Comparison of ENCODE assay signal across 7 cellular contexts in the genomic region with DNA sequence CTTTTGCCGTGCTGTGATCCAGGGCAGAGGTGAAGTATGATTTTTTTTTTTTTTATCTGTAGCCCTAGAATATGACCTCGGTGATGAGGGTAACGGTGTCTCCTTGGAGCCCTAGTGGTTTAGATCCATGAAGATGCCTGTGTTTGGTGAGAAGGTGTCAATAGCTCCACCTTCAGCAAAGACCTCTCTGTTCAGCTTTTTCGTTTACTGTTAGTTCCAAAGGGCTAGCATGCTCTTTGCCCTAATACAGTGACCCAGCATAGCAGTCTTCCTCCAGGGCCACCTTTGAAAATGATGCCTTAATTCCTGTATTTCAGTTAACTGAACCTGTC. TPM values are rescaled to one million over a fixed set of nuclear protein-coding genes. Genes with fewer than 3 reads are reported as not detected.
DNase-seq lines count a peak whose midpoint lies in the region; ATAC-seq, FAIRE-seq and TF ChIP-seq lines count a peak whose summit lies in the region.

No MANE protein-coding gene starts in this region.

- H3K4ac ChIP-seq in mesendoderm (ENCODE audit: low read depth, low read length), result no peak overlapping the region

- H3K36me3 ChIP-seq in breast epithelium, result no peaks in the 10 kb centered on the region
- H3K36me3 ChIP-seq in mesendoderm (ENCODE audit: control insufficient read depth, insufficient read depth, low read length), result no peaks in the 10 kb centered on the region

- no peak overlapping the region for H4K5ac ChIP-seq in mesendoderm (ENCODE audit: low read length)

- no peaks in the 10 kb centered on the region for H3K9me3 ChIP-seq in breast epithelium

- H3K27ac ChIP-seq in breast epithelium (peak overlapping the region; percentile 93), mesendoderm (ENCODE audit: low read depth, low read length) (no peak overlapping the region)

- no peak overlapping the region for H3K18ac ChIP-seq in mesendoderm (ENCODE audit: low read length)

- H2BK5ac ChIP-seq in mesendoderm (ENCODE audit: low read length), result no peak overlapping the region

- no peak for ATAC-seq in GM18907 (IDR thresholded peaks at IDR 0.05; ENCODE audit: unreplicated experiment)
- ATAC-seq in HG03025 (IDR thresholded peaks at IDR 0.05; ENCODE audit: low FRiP score, unreplicated experiment), result no peak

- no peak for TF ChIP-seq CTCF in breast epithelium (IDR thresholded peaks at IDR 0.05)

- peak; percentile 25 for DNase-seq in GM12892 (ENCODE audit: insufficient read length)
- peak; percentile 41 to 71 for DNase-seq in Kasumi-1 (lab: John Stamatoyannopoulos, UW)
- no peak for DNase-seq in breast epithelium (ENCODE audit: low spot score in 2 of 2)
- DNase-seq in mesendoderm, result peak; percentile 56
- no peak for DNase-seq in occipital lobe (lab: John Stamatoyannopoulos, UW)

- peak overlapping the region; percentile 99 for H3K9ac ChIP-seq in mesendoderm (ENCODE audit: low read length)

- no peak overlapping the region for H2BK15ac ChIP-seq in mesendoderm (replicated peaks; ENCODE audit: low read depth)

- peaks cover 12% of the 10 kb centered on the region for H3K79me1 ChIP-seq in mesendoderm (ENCODE audit: low read length)

- no peak for TF ChIP-seq POLR2A in GM12892 (IDR thresholded peaks at IDR 0.05; ENCODE audit: low read depth, low read length)
- TF ChIP-seq POLR2A in breast epithelium (IDR thresholded peaks at IDR 0.05), result no peak

- H2BK120ac ChIP-seq in mesendoderm (ENCODE audit: low read depth, low read length), result no peak overlapping the region

- no peak overlapping the region for H3K23ac ChIP-seq in mesendoderm (ENCODE audit: low read length)

- peaks cover 22% of the 10 kb centered on the region for H3K79me2 ChIP-seq in mesendoderm (ENCODE audit: control insufficient read depth, insufficient read depth, low read length)

- peak overlapping the region; percentile 99 for H3K56ac ChIP-seq in mesendoderm (ENCODE audit: low read length)

- peak overlapping the region; percentile 61 to 96 (median 78) for H3K4me3 ChIP-seq in breast epithelium
- H3K4me3 ChIP-seq in mesendoderm (ENCODE audit: low read length), result peak overlapping the region; percentile 94

- H2AK5ac ChIP-seq in mesendoderm (ENCODE audit: low read length), result no peak overlapping the region

- H4K8ac ChIP-seq in mesendoderm (ENCODE audit: low read depth, low read length), result no peak overlapping the region

- H3K4me1 ChIP-seq in breast epithelium (no peaks in the 10 kb centered on the region), mesendoderm (ENCODE audit: control insufficient read depth, low read depth, low read length) (no peaks in the 10 kb centered on the region)

- H3K27me3 ChIP-seq in breast epithelium, result no peaks in the 10 kb centered on the region
- no peaks in the 10 kb centered on the region for H3K27me3 ChIP-seq in mesendoderm (ENCODE audit: insufficient read depth, low read length, poor library complexity)

- no CpG with 5 or more reads among the region's 4 CpGs for WGBS in mesendoderm (ENCODE audit: extremely low coverage, insufficient coverage, low lambda C conversion rate)

- no peak for FAIRE-seq in GM12892 (lab: Jason Lieb, UNC)

- intact Hi-C loops in breast epithelium (cut with DNase I; ENCODE audit: low total_unique reads), result no loop called here

- peak overlapping the region; percentile 56 for H3K4me2 ChIP-seq in mesendoderm (ENCODE audit: low read length)

RNA-seq across cellular contexts. Expression of gene MRPS16, which starts 0.7 kb away (rescaled TPM):
- polyA plus RNA-seq in GM12892 (2012; ENCODE audit: missing spikeins), result 72.6 TPM
- total RNA-seq in breast epithelium, result 10 to 100 TPM; 33.3 to 40.6 (median 40.4) TPM
- polyA plus RNA-seq in mesendoderm (2013, experiment 1 of 2), result 73.0 TPM
- polyA plus RNA-seq in mesendoderm (2013, experiment 2 of 2), result 74.2 TPM
- 102 TPM for total RNA-seq in occipital lobe

RNA-seq across cellular contexts. Expression of gene DNAJC9, which starts 6.1 kb away (rescaled TPM):
- 27.6 TPM for polyA plus RNA-seq in GM12892 (2012; ENCODE audit: missing spikeins)
- total RNA-seq in breast epithelium (10 to 100 TPM; 17.3 to 24.3 (median 19.0) TPM), occipital lobe (59.7 TPM)
- 39.0 TPM for polyA plus RNA-seq in mesendoderm (2013, experiment 1 of 2)
- 38.7 TPM for polyA plus RNA-seq in mesendoderm (2013, experiment 2 of 2)

Comparison
In these comparisons a context has a peak if more than half of its experiments do, and no peak if none do; other contexts are left out.
1. DNase-seq: peak in GM12892 (single experiment), Kasumi-1 (2 of 2) and mesendoderm (single experiment); none in breast epithelium (0 of 2) and occipital lobe (single experiment).